In genomic region chr1:206117151-206117948, GRCh38 we compare ENCODE assay signal across 9 cellular contexts. TPM values are rescaled to one million over a fixed set of nuclear protein-coding genes. Genes with fewer than 3 reads are reported as not detected.
A peak's percentile ranks its signal among the peaks of the same experiment; 100 is the strongest.
DNase-seq lines count a peak whose midpoint lies in the region; ATAC-seq and TF ChIP-seq lines count a peak whose summit lies in the region.
"Had no signal": no experiment of that assay in that cellular context is flagged by ENCODE, and none has a peak within 500 bp of the region (broad histone marks: within the 10 kb centered on the region; RNA-seq: fewer than 3 reads in every experiment).

TSS of gene AVPR1B (minus strand) at chr1:206117388. CDS start at chr1:206116890, 498 bp downstream.

- TF ChIP-seq CTCF in nephron (IDR thresholded peaks at IDR 0.05; ENCODE audit: unreplicated experiment in 3 of 3) (no peak), upper lobe of right lung (IDR thresholded peaks at IDR 0.05) (no peak)

- H3K36me3 ChIP-seq in BLaER1 (no peaks in the 10 kb centered on the region), upper lobe of right lung (no peaks in the 10 kb centered on the region)

- peak within 1 kb of the TSS; percentile 76 to 86 (median 81) for H3K4me3 Mint-ChIP-seq in nephron

- H3K9me3 ChIP-seq in BLaER1: peaks cover 17% of the 10 kb centered on the region
- no peaks in the 10 kb centered on the region for H3K9me3 ChIP-seq in upper lobe of right lung

- peaks cover 11% of the 10 kb centered on the region for H3K4me1 Mint-ChIP-seq in nephron

- H3K4me3 ChIP-seq in BLaER1 (peak within 1 kb of the TSS; percentile 62), upper lobe of right lung (peak within 1 kb of the TSS; percentile 35)

- ATAC-seq in esophagus mucosa: peak; percentile 62
- ATAC-seq in upper lobe of right lung: peak; percentile 73
- no peak for ATAC-seq in HG03460 (IDR thresholded peaks at IDR 0.05; ENCODE audit: unreplicated experiment)

- H3K27me3 ChIP-seq in BLaER1 (peaks cover 42% of the 10 kb centered on the region), upper lobe of right lung (peaks cover 15% of the 10 kb centered on the region)

- peaks cover 6% of the 10 kb centered on the region for H3K36me3 Mint-ChIP-seq in nephron (ENCODE audit: low read depth)

- 0 out of 2 replicates have a peak within 1 kb of the TSS, but pooled peaks have one; percentile 22 for H3K9ac ChIP-seq in BLaER1

- no peak within 1 kb of the TSS for H3K27ac ChIP-seq in BLaER1
- H3K27ac ChIP-seq in upper lobe of right lung: no peak within 1 kb of the TSS

- H4K20me1 ChIP-seq in BLaER1: no peaks in the 10 kb centered on the region

- intact Hi-C loops in upper lobe of right lung (cut with DNase I): no loop called here

- DNase-seq in HuH-7 (ENCODE audit: low spot score): peak; percentile 56
- peak; percentile 79 for DNase-seq in SW480 (ENCODE audit: low spot score)
- peak; percentile 71 for DNase-seq in upper lobe of right lung
- no peak for DNase-seq in GOT3 (lab: John Stamatoyannopoulos, UW)

- H3K4me1 ChIP-seq in BLaER1: peaks cover 13% of the 10 kb centered on the region
- H3K4me1 ChIP-seq in upper lobe of right lung: peaks cover 10% of the 10 kb centered on the region

- H3K27ac Mint-ChIP-seq in nephron: peak within 1 kb of the TSS in 2 of 3 experiments; percentile 26 to 45

- H3K4me2 ChIP-seq in BLaER1: peak within 1 kb of the TSS; percentile 88

- H3K9me3 Mint-ChIP-seq in nephron: peaks cover 18% of the 10 kb centered on the region

- H3K27me3 Mint-ChIP-seq in nephron (ENCODE audit: low read depth): peaks cover 44% of the 10 kb centered on the region

RNA-seq across cellular contexts. Expression of gene AVPR1B, which starts in this region (rescaled TPM):
- total RNA-seq in esophagus mucosa: not detected
- not detected for total RNA-seq in upper lobe of right lung
- total RNA-seq: glomerular endothelial cell had no signal

Comparison
In these comparisons a context has a peak if more than half of its experiments do, and no peak if none do; other contexts are left out.
1. Peak in ATAC-seq in esophagus mucosa; RNA of the gene not detected or under 1 TPM.
2. Peak in DNase-seq, ATAC-seq and H3K4me3 ChIP-seq in upper lobe of right lung; RNA of the gene not detected or under 1 TPM.